In the genomic region with DNA sequence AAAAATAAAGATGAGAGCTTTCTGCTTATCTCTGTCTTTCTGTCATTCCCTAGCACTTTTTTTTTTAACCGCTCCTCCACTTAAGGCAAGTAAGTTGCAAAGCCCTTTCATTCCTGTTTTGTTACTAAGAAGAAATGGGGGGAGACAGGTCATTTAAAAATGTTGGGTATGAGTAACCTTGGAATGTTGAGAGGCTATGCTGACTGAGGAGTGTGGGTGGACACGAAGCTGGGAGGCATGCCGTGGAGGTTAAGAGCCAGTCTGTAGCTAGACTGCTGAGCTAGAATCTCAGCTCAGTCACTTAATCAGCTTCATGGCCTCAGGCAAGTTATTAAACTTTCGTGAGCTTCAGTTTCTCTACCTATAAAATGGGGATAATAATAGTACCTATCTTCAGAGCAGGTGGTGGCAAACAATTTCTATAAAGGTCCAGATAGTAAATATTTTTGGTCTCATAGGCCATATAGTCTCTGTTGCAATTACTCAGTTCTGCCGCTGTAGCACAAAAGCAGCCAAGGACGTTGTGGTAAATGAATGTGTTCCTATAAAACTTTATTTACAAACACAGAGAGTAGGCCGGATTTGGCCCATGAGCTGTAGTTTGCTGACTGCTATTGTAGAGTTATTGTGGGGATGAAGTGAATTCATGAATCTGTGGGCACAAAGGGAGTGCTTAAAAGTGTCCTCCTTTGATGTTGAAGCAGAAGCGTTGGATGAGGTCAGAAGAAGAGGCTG, we compare ENCODE assay signal across 13 cellular contexts.
DNase-seq lines count a peak whose midpoint lies in the region; ATAC-seq and TF ChIP-seq lines count a peak whose summit lies in the region.
"Had no signal": no experiment of that assay in that cellular context is flagged by ENCODE, and none has a peak within 500 bp of the region (broad histone marks: within the 10 kb centered on the region; RNA-seq: fewer than 3 reads in every experiment).

No MANE protein-coding gene starts in this region.

- ATAC-seq in WTC11: peak; percentile 65
- ATAC-seq in GM21825 (IDR thresholded peaks at IDR 0.05; ENCODE audit: unreplicated experiment): no peak
- ATAC-seq in GM21390 (IDR thresholded peaks at IDR 0.05; ENCODE audit: unreplicated experiment): no peak
- ATAC-seq: left lobe of liver had no signal

- H3K36me3 Mint-ChIP-seq in HFFc6 (ENCODE audit: low read depth) (peaks cover 8% of the 10 kb centered on the region), WTC11 (peaks cover 4% of the 10 kb centered on the region)

- CTCF ChIA-PET in WTC11 (lab: Charles Lee): interaction anchor here (1.7 to 1.8 kb wide), 2 partner anchors 35 to 48 kb away, joined by 6 read pairs; no protein-coding TSS in a partner anchor

- H3K9me3 Mint-ChIP-seq in HFFc6 (no peaks in the 10 kb centered on the region), WTC11 (peaks cover 12% of the 10 kb centered on the region)

- H3K27me3 Mint-ChIP-seq in HFFc6 (ENCODE audit: insufficient read depth): no peaks in the 10 kb centered on the region
- H3K27me3 Mint-ChIP-seq in WTC11 (ENCODE audit: low read depth): peaks cover under 1% of the 10 kb centered on the region; the same call in 1 of the 2 replicates

- DNase-seq in 8988T: peak; percentile 50
- peak; percentile 97 for DNase-seq in HFFc6
- no peak for DNase-seq in WTC11 (ENCODE audit: low spot score)
- peak; percentile 71 for DNase-seq in iPS-NIHi7 (ENCODE audit: extremely low spot score)
- no peak for DNase-seq in inferior parietal cortex (ENCODE audit: extremely low spot score)
- DNase-seq in NOMO-1 (lab: John Stamatoyannopoulos, UW; ENCODE audit: unreplicated experiment in 2 of 2): no peak
- DNase-seq: activated CD4-positive, alpha-beta T cell treated with anti-CD3 and anti-CD28 coated beads for 1 hour; activated naive CD4-positive, alpha-beta T cell treated with anti-CD3 and anti-CD28 coated beads, Interleukin-2, amount 50 U/mL, for 16 hours; NCI-H1092 treated with DMSO at 0.1 percent for 48 hours; OCI-M1 had no signal

- H3K4me1 Mint-ChIP-seq in HFFc6 (ENCODE audit: low read depth) (peaks cover 88% of the 10 kb centered on the region), WTC11 (peaks cover 6% of the 10 kb centered on the region)

- H3K4me3 Mint-ChIP-seq in HFFc6 (peak overlapping the region; percentile 59), WTC11 (no peak overlapping the region)

- H3K27ac Mint-ChIP-seq in HFFc6 (peak overlapping the region; percentile 94), WTC11 (no peak overlapping the region)

- TF ChIP-seq CTCF in HFFc6 (IDR thresholded peaks at IDR 0.05) (peak; percentile 70), WTC11 (IDR thresholded peaks at IDR 0.05) (no peak)

- POLR2A ChIA-PET in WTC11 (lab: Charles Lee): interaction anchor here (0.7 kb wide), 1 partner anchor 217 kb away, joined by 8 read pairs; no protein-coding TSS in a partner anchor

TF ChIP-seq in WTC11, 78 proteins besides CTCF, POLR2A, EP300 and RAD21 (continues in another document):
- no peak for TF ChIP-seq FOXJ3 (CRISPR knock-in tag; IDR thresholded peaks at IDR 0.05; ENCODE audit: borderline replicate concordance)
- TF ChIP-seq ELF4 (CRISPR knock-in tag; IDR thresholded peaks at IDR 0.05; ENCODE audit: low read depth): no peak
- no peak for TF ChIP-seq NR2C2 (CRISPR knock-in tag; IDR thresholded peaks at IDR 0.05)
- TF ChIP-seq, protein P1, sequence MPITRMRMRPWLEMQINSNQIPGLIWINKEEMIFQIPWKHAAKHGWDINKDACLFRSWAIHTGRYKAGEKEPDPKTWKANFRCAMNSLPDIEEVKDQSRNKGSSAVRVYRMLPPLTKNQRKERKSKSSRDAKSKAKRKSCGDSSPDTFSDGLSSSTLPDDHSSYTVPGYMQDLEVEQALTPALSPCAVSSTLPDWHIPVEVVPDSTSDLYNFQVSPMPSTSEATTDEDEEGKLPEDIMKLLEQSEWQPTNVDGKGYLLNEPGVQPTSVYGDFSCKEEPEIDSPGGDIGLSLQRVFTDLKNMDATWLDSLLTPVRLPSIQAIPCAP (CRISPR knock-in tag; IDR thresholded peaks at IDR 0.05): no peak
- TF ChIP-seq, protein P2, sequence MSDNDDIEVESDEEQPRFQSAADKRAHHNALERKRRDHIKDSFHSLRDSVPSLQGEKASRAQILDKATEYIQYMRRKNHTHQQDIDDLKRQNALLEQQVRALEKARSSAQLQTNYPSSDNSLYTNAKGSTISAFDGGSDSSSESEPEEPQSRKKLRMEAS (CRISPR knock-in tag; IDR thresholded peaks at IDR 0.05): no peak
- TF ChIP-seq ZNF219 (CRISPR knock-in tag; IDR thresholded peaks at IDR 0.05; ENCODE audit: borderline replicate concordance): no peak
- no peak for TF ChIP-seq ZNF121 (CRISPR knock-in tag; IDR thresholded peaks at IDR 0.05)
- no peak for TF ChIP-seq CREM (CRISPR knock-in tag; IDR thresholded peaks at IDR 0.05)
- TF ChIP-seq NFE2L1 (CRISPR knock-in tag; IDR thresholded peaks at IDR 0.05): no peak
- TF ChIP-seq TEAD1 (CRISPR knock-in tag; IDR thresholded peaks at IDR 0.05): no peak
- TF ChIP-seq, protein P3, sequence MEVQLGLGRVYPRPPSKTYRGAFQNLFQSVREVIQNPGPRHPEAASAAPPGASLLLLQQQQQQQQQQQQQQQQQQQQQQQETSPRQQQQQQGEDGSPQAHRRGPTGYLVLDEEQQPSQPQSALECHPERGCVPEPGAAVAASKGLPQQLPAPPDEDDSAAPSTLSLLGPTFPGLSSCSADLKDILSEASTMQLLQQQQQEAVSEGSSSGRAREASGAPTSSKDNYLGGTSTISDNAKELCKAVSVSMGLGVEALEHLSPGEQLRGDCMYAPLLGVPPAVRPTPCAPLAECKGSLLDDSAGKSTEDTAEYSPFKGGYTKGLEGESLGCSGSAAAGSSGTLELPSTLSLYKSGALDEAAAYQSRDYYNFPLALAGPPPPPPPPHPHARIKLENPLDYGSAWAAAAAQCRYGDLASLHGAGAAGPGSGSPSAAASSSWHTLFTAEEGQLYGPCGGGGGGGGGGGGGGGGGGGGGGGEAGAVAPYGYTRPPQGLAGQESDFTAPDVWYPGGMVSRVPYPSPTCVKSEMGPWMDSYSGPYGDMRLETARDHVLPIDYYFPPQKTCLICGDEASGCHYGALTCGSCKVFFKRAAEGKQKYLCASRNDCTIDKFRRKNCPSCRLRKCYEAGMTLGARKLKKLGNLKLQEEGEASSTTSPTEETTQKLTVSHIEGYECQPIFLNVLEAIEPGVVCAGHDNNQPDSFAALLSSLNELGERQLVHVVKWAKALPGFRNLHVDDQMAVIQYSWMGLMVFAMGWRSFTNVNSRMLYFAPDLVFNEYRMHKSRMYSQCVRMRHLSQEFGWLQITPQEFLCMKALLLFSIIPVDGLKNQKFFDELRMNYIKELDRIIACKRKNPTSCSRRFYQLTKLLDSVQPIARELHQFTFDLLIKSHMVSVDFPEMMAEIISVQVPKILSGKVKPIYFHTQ (CRISPR knock-in tag; IDR thresholded peaks at IDR 0.05): no peak
- TF ChIP-seq, protein P4, sequence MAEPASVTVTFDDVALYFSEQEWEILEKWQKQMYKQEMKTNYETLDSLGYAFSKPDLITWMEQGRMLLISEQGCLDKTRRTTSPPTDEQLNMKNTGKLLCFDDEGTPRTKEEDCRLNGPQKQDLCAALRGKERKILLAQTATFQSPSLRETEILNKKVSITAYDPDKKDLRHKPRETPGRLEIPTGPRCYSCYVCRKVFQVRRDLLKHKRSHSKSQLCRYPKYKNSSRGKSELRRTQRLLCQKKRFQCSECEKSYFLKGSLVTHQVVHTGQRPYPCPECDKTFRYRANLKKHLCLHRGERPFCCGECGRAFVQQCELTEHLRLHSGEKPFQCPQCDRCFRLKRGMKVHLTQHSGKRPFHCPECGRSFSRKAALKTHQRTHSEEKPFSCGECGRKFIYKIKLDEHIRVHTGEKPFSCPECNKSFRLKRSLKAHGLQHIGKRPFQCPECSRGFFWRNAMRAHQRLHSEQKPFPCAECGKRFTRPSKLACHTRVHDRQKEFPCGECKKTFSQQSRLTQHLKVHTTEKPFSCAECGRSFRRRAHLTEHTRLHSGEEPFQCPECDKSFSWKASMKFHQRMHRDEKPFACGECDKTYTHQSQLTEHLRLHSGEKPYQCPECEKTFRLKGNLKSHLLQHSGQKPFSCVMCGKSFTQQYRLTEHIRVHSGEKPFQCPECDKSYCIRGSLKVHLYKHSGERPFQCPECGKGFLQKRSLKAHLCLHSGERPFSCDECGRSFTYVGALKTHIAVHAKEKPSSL (CRISPR knock-in tag; conservative IDR thresholded peaks at IDR 0.05): no peak
- TF ChIP-seq, protein P5, sequence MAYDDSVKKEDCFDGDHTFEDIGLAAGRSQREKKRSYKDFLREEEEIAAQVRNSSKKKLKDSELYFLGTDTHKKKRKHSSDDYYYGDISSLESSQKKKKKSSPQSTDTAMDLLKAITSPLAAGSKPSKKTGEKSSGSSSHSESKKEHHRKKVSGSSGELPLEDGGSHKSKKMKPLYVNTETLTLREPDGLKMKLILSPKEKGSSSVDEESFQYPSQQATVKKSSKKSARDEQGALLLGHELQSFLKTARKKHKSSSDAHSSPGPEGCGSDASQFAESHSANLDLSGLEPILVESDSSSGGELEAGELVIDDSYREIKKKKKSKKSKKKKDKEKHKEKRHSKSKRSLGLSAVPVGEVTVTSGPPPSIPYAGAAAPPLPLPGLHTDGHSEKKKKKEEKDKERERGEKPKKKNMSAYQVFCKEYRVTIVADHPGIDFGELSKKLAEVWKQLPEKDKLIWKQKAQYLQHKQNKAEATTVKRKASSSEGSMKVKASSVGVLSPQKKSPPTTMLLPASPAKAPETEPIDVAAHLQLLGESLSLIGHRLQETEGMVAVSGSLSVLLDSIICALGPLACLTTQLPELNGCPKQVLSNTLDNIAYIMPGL (CRISPR knock-in tag; IDR thresholded peaks at IDR 0.05): no peak
- no peak for TF ChIP-seq NFATC4 (CRISPR knock-in tag; IDR thresholded peaks at IDR 0.05)
- TF ChIP-seq, protein P6, sequence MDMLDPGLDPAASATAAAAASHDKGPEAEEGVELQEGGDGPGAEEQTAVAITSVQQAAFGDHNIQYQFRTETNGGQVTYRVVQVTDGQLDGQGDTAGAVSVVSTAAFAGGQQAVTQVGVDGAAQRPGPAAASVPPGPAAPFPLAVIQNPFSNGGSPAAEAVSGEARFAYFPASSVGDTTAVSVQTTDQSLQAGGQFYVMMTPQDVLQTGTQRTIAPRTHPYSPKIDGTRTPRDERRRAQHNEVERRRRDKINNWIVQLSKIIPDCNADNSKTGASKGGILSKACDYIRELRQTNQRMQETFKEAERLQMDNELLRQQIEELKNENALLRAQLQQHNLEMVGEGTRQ (CRISPR knock-in tag; IDR thresholded peaks at IDR 0.05): no peak
- TF ChIP-seq, protein P7, sequence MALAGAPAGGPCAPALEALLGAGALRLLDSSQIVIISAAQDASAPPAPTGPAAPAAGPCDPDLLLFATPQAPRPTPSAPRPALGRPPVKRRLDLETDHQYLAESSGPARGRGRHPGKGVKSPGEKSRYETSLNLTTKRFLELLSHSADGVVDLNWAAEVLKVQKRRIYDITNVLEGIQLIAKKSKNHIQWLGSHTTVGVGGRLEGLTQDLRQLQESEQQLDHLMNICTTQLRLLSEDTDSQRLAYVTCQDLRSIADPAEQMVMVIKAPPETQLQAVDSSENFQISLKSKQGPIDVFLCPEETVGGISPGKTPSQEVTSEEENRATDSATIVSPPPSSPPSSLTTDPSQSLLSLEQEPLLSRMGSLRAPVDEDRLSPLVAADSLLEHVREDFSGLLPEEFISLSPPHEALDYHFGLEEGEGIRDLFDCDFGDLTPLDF (CRISPR knock-in tag; IDR thresholded peaks at IDR 0.05): no peak
- TF ChIP-seq ZNF232 (CRISPR knock-in tag; IDR thresholded peaks at IDR 0.05): no peak

Comparison
In these comparisons a context has a peak if more than half of its experiments do, and no peak if none do; other contexts are left out.
1. DNase-seq: peak in 8988T (single experiment), HFFc6 (single experiment) and iPS-NIHi7 (single experiment); none in WTC11 (single experiment), inferior parietal cortex (single experiment) and NOMO-1 (0 of 2).